In genomic region chr10:69726850-69727249, GRCh38 we compare ENCODE assay signal across 21 cellular contexts.
"Had no signal": no experiment of that assay in that cellular context is flagged by ENCODE, and none has a peak within 500 bp of the region (broad histone marks: within the 10 kb centered on the region; RNA-seq: fewer than 3 reads in every experiment).

No MANE protein-coding gene starts in this region.

- DNase-seq: activated CD4-positive, alpha-beta T cell treated with anti-CD3 and anti-CD28 coated beads for 1 hour; activated CD8-positive, alpha-beta memory T cell treated with anti-CD3 and anti-CD28 coated beads for 24 hours; activated gamma-delta T cell; activated T-cell treated with anti-CD3 and anti-CD28 coated beads, Interleukin-2, amount 50 U/mL, for 72 hours; effector CD8-positive, alpha-beta T cell; heart right ventricle; left ventricle myocardium inferior; mammary epithelial cell; midbrain; sigmoid colon; spleen; stimulated activated CD4-positive, alpha-beta T cell treated with anti-CD3 and anti-CD28 coated beads, Interleukin-4, amount 100 ng/mL, for 4 hours had no signal

- H3K79me2 ChIP-seq: parathyroid adenoma had no signal

- H3K9me3 ChIP-seq: esophagus muscularis mucosa, gastroesophageal sphincter, heart right ventricle, left ventricle myocardium inferior, sigmoid colon, spleen, thoracic aorta had no signal

- H3K27ac ChIP-seq: esophagus muscularis mucosa, gastroesophageal sphincter, parathyroid adenoma, sigmoid colon, spleen, VCaP had no signal

- H3K4me3 ChIP-seq: esophagus muscularis mucosa, gastroesophageal sphincter, heart right ventricle, left ventricle myocardium inferior, sigmoid colon, spleen, thoracic aorta had no signal

- H3K36me3 ChIP-seq: esophagus muscularis mucosa, gastroesophageal sphincter, heart right ventricle, left ventricle myocardium inferior, sigmoid colon, spleen, thoracic aorta had no signal

- H3K9ac ChIP-seq: parathyroid adenoma had no signal

- H3K27ac Mint-ChIP-seq: activated naive CD4-positive, alpha-beta T cell treated with anti-CD3 and anti-CD28 coated beads, Interleukin-2, amount 50 U/mL, for 24 hours; activated T-cell treated with anti-CD3 and anti-CD28 coated beads, Interleukin-2, amount 50 U/mL, for 72 hours; dendritic cell treated with granulocyte-macrophage colony-stimulating factor and Interleukin-4, amounts not matched to agents 40 ng/mL and 50 ng/mL, for 4 days; nephron; stimulated activated memory B cell treated with anti-CD40 and anti-IgM and Interleukin-4, amounts not matched to agents 10 μg/mL and 1 μg/mL and 100 μg/mL, for 72 hours had no signal

- H3K9me3 Mint-ChIP-seq: activated naive CD4-positive, alpha-beta T cell treated with anti-CD3 and anti-CD28 coated beads, Interleukin-2, amount 50 U/mL, for 24 hours; activated T-cell treated with anti-CD3 and anti-CD28 coated beads, Interleukin-2, amount 50 U/mL, for 72 hours; dendritic cell treated with granulocyte-macrophage colony-stimulating factor and Interleukin-4, amounts not matched to agents 40 ng/mL and 50 ng/mL, for 4 days; nephron; stimulated activated memory B cell treated with anti-CD40 and anti-IgM and Interleukin-4, amounts not matched to agents 10 μg/mL and 1 μg/mL and 100 μg/mL, for 72 hours had no signal

- H3K4me1 ChIP-seq: sigmoid colon had no signal

- ATAC-seq: activated T-cell treated with anti-CD3 and anti-CD28 coated beads, Interleukin-2, amount 50 U/mL, for 72 hours; gastroesophageal sphincter; heart right ventricle; stimulated activated memory B cell treated with anti-CD40 and anti-IgM and Interleukin-4, amounts not matched to agents 10 μg/mL and 1 μg/mL and 100 μg/mL, for 72 hours had no signal

- H2AFZ ChIP-seq: parathyroid adenoma had no signal

- H3K36me3 Mint-ChIP-seq: activated naive CD4-positive, alpha-beta T cell treated with anti-CD3 and anti-CD28 coated beads, Interleukin-2, amount 50 U/mL, for 24 hours; stimulated activated memory B cell treated with anti-CD40 and anti-IgM and Interleukin-4, amounts not matched to agents 10 μg/mL and 1 μg/mL and 100 μg/mL, for 72 hours had no signal

- H3K27me3 ChIP-seq: heart right ventricle, sigmoid colon had no signal

- H3K4me3 Mint-ChIP-seq: activated naive CD4-positive, alpha-beta T cell treated with anti-CD3 and anti-CD28 coated beads, Interleukin-2, amount 50 U/mL, for 24 hours; activated T-cell treated with anti-CD3 and anti-CD28 coated beads, Interleukin-2, amount 50 U/mL, for 72 hours; dendritic cell treated with granulocyte-macrophage colony-stimulating factor and Interleukin-4, amounts not matched to agents 40 ng/mL and 50 ng/mL, for 4 days; nephron; stimulated activated memory B cell treated with anti-CD40 and anti-IgM and Interleukin-4, amounts not matched to agents 10 μg/mL and 1 μg/mL and 100 μg/mL, for 72 hours had no signal

- H3K4me1 Mint-ChIP-seq: activated naive CD4-positive, alpha-beta T cell treated with anti-CD3 and anti-CD28 coated beads, Interleukin-2, amount 50 U/mL, for 24 hours; stimulated activated memory B cell treated with anti-CD40 and anti-IgM and Interleukin-4, amounts not matched to agents 10 μg/mL and 1 μg/mL and 100 μg/mL, for 72 hours had no signal
